1 cellular context compared by ENCODE assay signal in the genomic region with DNA sequence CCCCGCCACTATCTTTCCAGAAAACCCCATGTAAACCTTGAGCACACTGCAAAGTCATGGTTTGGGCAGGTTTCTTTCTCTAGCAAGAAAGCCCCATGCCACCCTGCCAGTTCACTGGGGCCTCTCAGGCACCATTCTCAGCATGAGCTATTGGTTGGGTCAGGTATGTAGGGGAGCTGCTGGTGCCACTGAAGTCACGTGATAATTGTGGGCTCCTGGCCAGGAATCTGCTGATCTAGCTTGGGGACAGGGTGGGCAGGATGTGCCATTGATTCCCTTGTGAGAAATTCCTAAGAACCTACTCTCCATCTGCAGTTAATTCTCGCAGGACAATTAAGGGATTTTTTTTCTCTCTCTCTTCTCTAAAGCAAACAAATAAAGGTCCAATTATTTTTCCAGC.
TF ChIP-seq lines count a peak whose summit lies in the region.

No MANE protein-coding gene starts in this region.

TF ChIP-seq in HepG2, 621 proteins besides CTCF, POLR2A, EP300 and RAD21 (continued from another document):
- no peak for TF ChIP-seq ZNF720 (CRISPR knock-in tag; IDR thresholded peaks at IDR 0.05)
- TF ChIP-seq, protein P1, sequence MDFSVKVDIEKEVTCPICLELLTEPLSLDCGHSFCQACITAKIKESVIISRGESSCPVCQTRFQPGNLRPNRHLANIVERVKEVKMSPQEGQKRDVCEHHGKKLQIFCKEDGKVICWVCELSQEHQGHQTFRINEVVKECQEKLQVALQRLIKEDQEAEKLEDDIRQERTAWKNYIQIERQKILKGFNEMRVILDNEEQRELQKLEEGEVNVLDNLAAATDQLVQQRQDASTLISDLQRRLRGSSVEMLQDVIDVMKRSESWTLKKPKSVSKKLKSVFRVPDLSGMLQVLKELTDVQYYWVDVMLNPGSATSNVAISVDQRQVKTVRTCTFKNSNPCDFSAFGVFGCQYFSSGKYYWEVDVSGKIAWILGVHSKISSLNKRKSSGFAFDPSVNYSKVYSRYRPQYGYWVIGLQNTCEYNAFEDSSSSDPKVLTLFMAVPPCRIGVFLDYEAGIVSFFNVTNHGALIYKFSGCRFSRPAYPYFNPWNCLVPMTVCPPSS (IDR thresholded peaks at IDR 0.05), result no peak
- no peak for TF ChIP-seq HDAC6 (IDR thresholded peaks at IDR 0.05; ENCODE audit: low read depth, low read length)
- no peak for TF ChIP-seq ELF4 (CRISPR knock-in tag; IDR thresholded peaks at IDR 0.05; ENCODE audit: borderline replicate concordance)
- TF ChIP-seq, protein P2, sequence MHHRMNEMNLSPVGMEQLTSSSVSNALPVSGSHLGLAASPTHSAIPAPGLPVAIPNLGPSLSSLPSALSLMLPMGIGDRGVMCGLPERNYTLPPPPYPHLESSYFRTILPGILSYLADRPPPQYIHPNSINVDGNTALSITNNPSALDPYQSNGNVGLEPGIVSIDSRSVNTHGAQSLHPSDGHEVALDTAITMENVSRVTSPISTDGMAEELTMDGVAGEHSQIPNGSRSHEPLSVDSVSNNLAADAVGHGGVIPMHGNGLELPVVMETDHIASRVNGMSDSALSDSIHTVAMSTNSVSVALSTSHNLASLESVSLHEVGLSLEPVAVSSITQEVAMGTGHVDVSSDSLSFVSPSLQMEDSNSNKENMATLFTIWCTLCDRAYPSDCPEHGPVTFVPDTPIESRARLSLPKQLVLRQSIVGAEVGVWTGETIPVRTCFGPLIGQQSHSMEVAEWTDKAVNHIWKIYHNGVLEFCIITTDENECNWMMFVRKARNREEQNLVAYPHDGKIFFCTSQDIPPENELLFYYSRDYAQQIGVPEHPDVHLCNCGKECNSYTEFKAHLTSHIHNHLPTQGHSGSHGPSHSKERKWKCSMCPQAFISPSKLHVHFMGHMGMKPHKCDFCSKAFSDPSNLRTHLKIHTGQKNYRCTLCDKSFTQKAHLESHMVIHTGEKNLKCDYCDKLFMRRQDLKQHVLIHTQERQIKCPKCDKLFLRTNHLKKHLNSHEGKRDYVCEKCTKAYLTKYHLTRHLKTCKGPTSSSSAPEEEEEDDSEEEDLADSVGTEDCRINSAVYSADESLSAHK (CRISPR knock-in tag; IDR thresholded peaks at IDR 0.05; ENCODE audit: borderline replicate concordance), result no peak
- TF ChIP-seq ZSCAN25 (CRISPR knock-in tag; IDR thresholded peaks at IDR 0.05), result no peak
- no peak for TF ChIP-seq ZNF350 (CRISPR knock-in tag; IDR thresholded peaks at IDR 0.05; ENCODE audit: borderline replicate concordance, low read depth)
- TF ChIP-seq ETV5 (CRISPR knock-in tag; IDR thresholded peaks at IDR 0.05; ENCODE audit: borderline replicate concordance), result no peak
- no peak for TF ChIP-seq SMARCC2 (IDR thresholded peaks at IDR 0.05)
